In genomic region chr3:128675802-128676201, GRCh38 we compare ENCODE assay signal across 7 cellular contexts. TPM values are rescaled to one million over a fixed set of nuclear protein-coding genes. Genes with fewer than 3 reads are reported as not detected.
A peak's percentile ranks its signal among the peaks of the same experiment; 100 is the strongest.
DNase-seq lines count a peak whose midpoint lies in the region; ATAC-seq and TF ChIP-seq lines count a peak whose summit lies in the region.
"Not testable (repeated sequence)": the region's sequence is repeated elsewhere in the genome, so short reads cannot be mapped to it uniquely, and the experiment has no call there.

No MANE protein-coding gene starts in this region.

- CTCF ChIA-PET in OCI-LY7 (lab: Charles Lee; ENCODE audit: unreplicated experiment), result not testable (repeated sequence)

- intact Hi-C loops in OCI-LY7 (cut with micrococcal nuclease; ENCODE audit: unreplicated experiment), result not testable (repeated sequence)

- not testable (repeated sequence) for H3K4me1 Mint-ChIP-seq in GM23338, nephron progenitor cell
- peaks cover 15% of the 10 kb centered on the region for H3K4me1 Mint-ChIP-seq in activated naive CD4-positive, alpha-beta T cell treated with anti-CD3 and anti-CD28 coated beads, Interleukin-2, amount 50 U/mL, for 24 hours
- peaks cover 16% of the 10 kb centered on the region for H3K4me1 Mint-ChIP-seq in memory B cell

- not testable (repeated sequence) for H3K36me3 Mint-ChIP-seq in GM23338 (ENCODE audit: low read depth); activated naive CD4-positive, alpha-beta T cell treated with anti-CD3 and anti-CD28 coated beads, Interleukin-2, amount 50 U/mL, for 24 hours; memory B cell; nephron progenitor cell (ENCODE audit: low read depth)

- not testable (repeated sequence) for BruUV-seq in OCI-LY7 (replicated peaks; lab: Mats Ljungman, UMichigan)

- peak; percentile 40 for DNase-seq in GM23338 (ENCODE audit: low spot score)
- DNase-seq in OCI-LY7 (ENCODE audit: low spot score); hepatocyte (ENCODE audit: low spot score); memory B cell (ENCODE audit: low spot score in 2 of 2); nephron progenitor cell: not testable (repeated sequence)

- not testable (repeated sequence) for ATAC-seq in GM23338; memory B cell (ENCODE audit: low read depth)

- H3K9ac ChIP-seq in HUES6 (ENCODE audit: low read length), result not testable (repeated sequence)

- H3K9me3 ChIP-seq in HUES6 (ENCODE audit: control insufficient read depth, insufficient read depth, low read depth, low read length); OCI-LY7 (ENCODE audit: low read length); hepatocyte (ENCODE audit: low read depth): not testable (repeated sequence)

- H3K9me2 ChIP-seq in GM23338 (ENCODE audit: insufficient read depth); OCI-LY7 (ENCODE audit: insufficient read depth, low read length); hepatocyte (replicated peaks; ENCODE audit: insufficient read depth): not testable (repeated sequence)

- not testable (repeated sequence) for H3K36me3 ChIP-seq in GM23338 (ENCODE audit: insufficient read depth); HUES6 (ENCODE audit: control insufficient read depth, insufficient read depth, low read length); OCI-LY7 (ENCODE audit: insufficient read depth, low read length); hepatocyte (replicated peaks; ENCODE audit: insufficient read depth, low read depth)

- H3K4me3 ChIP-seq in GM23338 (0 out of 2 replicates have a peak overlapping the region, but pooled peaks have one; percentile 27), HUES6 (ENCODE audit: low read depth, low read length) (peak overlapping the region; percentile 22)
- not testable (repeated sequence) for H3K4me3 ChIP-seq in OCI-LY7 (ENCODE audit: low read depth, low read length, poor library complexity, severe bottlenecking); hepatocyte

- not testable (repeated sequence) for H4K20me1 ChIP-seq in GM23338 (replicated peaks; ENCODE audit: insufficient read depth); OCI-LY7 (ENCODE audit: insufficient read depth, low read length); hepatocyte (ENCODE audit: insufficient read depth, poor library complexity, severe bottlenecking)

- 20% methylated on average over 4 of the region's 4 CpGs for WGBS in hepatocyte (ENCODE audit: low lambda C conversion rate, missing lambda C conversion rate)

- H3K4me3 Mint-ChIP-seq in GM23338, result 0 out of 3 replicates have a peak overlapping the region, but pooled peaks have one; percentile 23
- H3K4me3 Mint-ChIP-seq in activated naive CD4-positive, alpha-beta T cell treated with anti-CD3 and anti-CD28 coated beads, Interleukin-2, amount 50 U/mL, for 24 hours; nephron progenitor cell: not testable (repeated sequence)
- H3K4me3 Mint-ChIP-seq in memory B cell, result peak overlapping the region; percentile 66

- POLR2A ChIA-PET in OCI-LY7 (lab: Charles Lee), result interaction anchor here (1.1 kb wide), 1 partner anchor 25 kb away, joined by 4 read pairs; the partner anchor contains the start of gene RPN1

- not testable (repeated sequence) for H3K9me3 Mint-ChIP-seq in GM23338; activated naive CD4-positive, alpha-beta T cell treated with anti-CD3 and anti-CD28 coated beads, Interleukin-2, amount 50 U/mL, for 24 hours; memory B cell; nephron progenitor cell

- not testable (repeated sequence) for H3K79me2 ChIP-seq in GM23338 (replicated peaks; ENCODE audit: insufficient read depth); OCI-LY7 (ENCODE audit: insufficient read depth, low read depth, low read length); hepatocyte

- not testable (repeated sequence) for H3K27ac ChIP-seq in GM23338 (ENCODE audit: low read depth); HUES6 (ENCODE audit: low read depth, low read length); hepatocyte
- peak overlapping the region; percentile 14 for H3K27ac ChIP-seq in OCI-LY7 (ENCODE audit: low read depth, low read length, poor library complexity, severe bottlenecking)

- H3K4me2 ChIP-seq in GM23338, result peak overlapping the region; percentile 67
- peak overlapping the region; percentile 27; the same call in 1 of the 2 replicates for H3K4me2 ChIP-seq in OCI-LY7 (ENCODE audit: low read length)
- peak overlapping the region; percentile 64 for H3K4me2 ChIP-seq in hepatocyte

- not testable (repeated sequence) for TF ChIP-seq CTCF in GM23338 (conservative IDR thresholded peaks at IDR 0.05; ENCODE audit: low read depth in 2 of 2); OCI-LY7 (conservative IDR thresholded peaks at IDR 0.05; ENCODE audit: low read length); hepatocyte (IDR thresholded peaks at IDR 0.05; ENCODE audit: poor library complexity); nephron progenitor cell (IDR thresholded peaks at IDR 0.05)

- H3K27me3 ChIP-seq in GM23338 (ENCODE audit: insufficient read depth), result peaks cover 40% of the 10 kb centered on the region
- peaks cover 11% of the 10 kb centered on the region; the same call in 1 of the 2 replicates for H3K27me3 ChIP-seq in HUES6 (ENCODE audit: control insufficient read depth, insufficient read depth, low read length)
- not testable (repeated sequence) for H3K27me3 ChIP-seq in hepatocyte

- H3K27me3 Mint-ChIP-seq in GM23338 (ENCODE audit: insufficient read depth, low read depth, poor library complexity), result peaks cover 10% of the 10 kb centered on the region
- H3K27me3 Mint-ChIP-seq in activated naive CD4-positive, alpha-beta T cell treated with anti-CD3 and anti-CD28 coated beads, Interleukin-2, amount 50 U/mL, for 24 hours; memory B cell; nephron progenitor cell (ENCODE audit: low read depth, poor library complexity): not testable (repeated sequence)

- H3F3A ChIP-seq in GM23338 (replicated peaks; ENCODE audit: low read depth), result not testable (repeated sequence)

- H3K4me1 ChIP-seq in GM23338 (ENCODE audit: insufficient read depth); HUES6 (ENCODE audit: control insufficient read depth, insufficient read depth, low read length); hepatocyte (ENCODE audit: insufficient read depth): not testable (repeated sequence)
- H3K4me1 ChIP-seq in OCI-LY7 (ENCODE audit: insufficient read depth, low read length, poor library complexity, severe bottlenecking), result peaks cover 25% of the 10 kb centered on the region

- H3K27ac Mint-ChIP-seq in GM23338, result not testable (repeated sequence)
- H3K27ac Mint-ChIP-seq in activated naive CD4-positive, alpha-beta T cell treated with anti-CD3 and anti-CD28 coated beads, Interleukin-2, amount 50 U/mL, for 24 hours, result peak overlapping the region; percentile 59
- peak overlapping the region; percentile 45 for H3K27ac Mint-ChIP-seq in memory B cell
- H3K27ac Mint-ChIP-seq in nephron progenitor cell, result peak overlapping the region; percentile 80

- not testable (repeated sequence) for H2AFZ ChIP-seq in GM23338, hepatocyte
- H2AFZ ChIP-seq in OCI-LY7 (ENCODE audit: low read length), result peak overlapping the region; percentile 75; the same call in 1 of the 2 replicates

TF ChIP-seq in GM23338, 12 proteins besides CTCF, POLR2A, EP300 and RAD21:
- TF ChIP-seq NANOG (IDR thresholded peaks at IDR 0.05; ENCODE audit: borderline replicate concordance), result peak; percentile 26; the same call in 1 of the 2 replicates

RNA-seq across cellular contexts. Expression of gene RPN1, which starts 25.2 kb away (rescaled TPM):
- total RNA-seq in GM23338 (2014; rRNA removed; shearing (Covaris generic)), result 218 and 231 TPM in 2 replicates
- 108 and 111 TPM in 2 replicates for polyA plus RNA-seq in GM23338 (2016; fragmentation: Nextera tagmentation; extraction: Ambion mirVana)
- 148 and 149 TPM in 2 replicates for total RNA-seq in OCI-LY7 (2014; rRNA removed; shearing (Covaris generic))
- 115 and 123 TPM in 2 replicates for total RNA-seq in OCI-LY7 (2022)
- 415 and 419 TPM in 2 replicates for total RNA-seq in hepatocyte
- polyA plus RNA-seq in hepatocyte, result 386 and 422 TPM in 2 replicates

RNA-seq across cellular contexts. Expression of gene RAB7A, which starts 50.2 kb away (rescaled TPM):
- 79.5 and 89.8 TPM in 2 replicates for total RNA-seq in GM23338 (2014; rRNA removed; shearing (Covaris generic))
- polyA plus RNA-seq in GM23338 (2016; fragmentation: Nextera tagmentation; extraction: Ambion mirVana) (131 and 156 TPM in 2 replicates), hepatocyte (249 and 269 TPM in 2 replicates)
- 24.5 and 30.1 TPM in 2 replicates for total RNA-seq in OCI-LY7 (2014; rRNA removed; shearing (Covaris generic))
- total RNA-seq in OCI-LY7 (2022) (129 and 143 TPM in 2 replicates), hepatocyte (108 and 151 TPM in 2 replicates)
